ENCODE assay signal across 16 cellular contexts in the genomic region with DNA sequence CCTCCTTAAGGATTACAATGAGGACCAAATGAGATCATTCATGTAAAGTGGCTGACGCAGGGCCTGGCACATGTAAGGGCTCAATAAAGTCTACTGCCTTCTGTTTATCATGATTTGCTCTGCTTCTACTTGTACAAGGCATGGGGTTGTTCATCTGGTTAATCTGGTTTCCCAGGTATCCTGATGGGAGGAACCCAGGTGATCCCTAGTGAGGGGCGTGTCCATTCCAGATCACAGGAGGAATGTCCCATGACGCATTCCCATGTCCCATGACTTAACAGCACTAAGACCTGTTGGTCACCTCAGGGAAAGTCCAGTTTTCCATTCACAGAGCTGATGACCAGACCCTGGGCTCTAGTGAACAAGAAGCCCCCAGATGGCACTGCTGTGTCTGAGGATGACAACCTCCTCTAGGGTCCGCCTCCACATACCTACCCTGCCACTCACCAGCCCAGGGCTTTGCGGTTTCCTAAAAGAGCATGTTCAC. TPM values are rescaled to one million over a fixed set of nuclear protein-coding genes. Genes with fewer than 3 reads are reported as not detected.
DNase-seq lines count a peak whose midpoint lies in the region; FAIRE-seq and TF ChIP-seq lines count a peak whose summit lies in the region.
"Had no signal": no experiment of that assay in that cellular context is flagged by ENCODE, and none has a peak within 500 bp of the region (broad histone marks: within the 10 kb centered on the region; RNA-seq: fewer than 3 reads in every experiment).

No MANE protein-coding gene starts in this region.

- DNase-seq in DMS79 treated with DMSO at 0.1 percent for 48 hours (lab: John Stamatoyannopoulos, UW) = peak; percentile 7
- peak; percentile 87 for DNase-seq in NCI-H510A treated with DMSO at 0.1 percent for 48 hours (lab: John Stamatoyannopoulos, UW)
- peak; percentile 93 for DNase-seq in hepatocyte (ENCODE audit: low spot score)
- DNase-seq in progenitor cell of endocrine pancreas (ENCODE audit: low spot score, unreplicated experiment) = no peak
- DNase-seq in ovary = no peak
- no peak for DNase-seq in NCI-H2081 treated with DMSO at 0.1 percent for 48 hours (lab: John Stamatoyannopoulos, UW)
- no peak for DNase-seq in GM12892 (ENCODE audit: insufficient read length)
- DNase-seq in CD14-positive monocyte (ENCODE audit: low spot score) = no peak
- DNase-seq: activated naive CD8-positive, alpha-beta T cell treated with anti-CD3 and anti-CD28 coated beads for 36 hours; CD4-positive, CD25-positive, alpha-beta regulatory T cell; foreskin fibroblast; MM.1S; NCI-H774; stimulated activated CD4-positive, alpha-beta T cell treated with anti-CD3 and anti-CD28 coated beads, Interleukin-4, amount 100 ng/mL, for 24 hours; stimulated activated naive CD8-positive, alpha-beta T cell treated with anti-CD3 and anti-CD28 coated beads, Interleukin-15, amount 100 ng/mL, for 72 hours had no signal

- no peak overlapping the region for H2AFZ ChIP-seq in hepatocyte

- H3K4me1 Mint-ChIP-seq in progenitor cell of endocrine pancreas (ENCODE audit: low read depth) (peaks cover 12% of the 10 kb centered on the region), CD14-positive monocyte (peaks cover 12% of the 10 kb centered on the region)
- H3K4me1 Mint-ChIP-seq: activated naive CD8-positive, alpha-beta T cell treated with anti-CD3 and anti-CD28 coated beads for 36 hours; CD4-positive, CD25-positive, alpha-beta regulatory T cell; stimulated activated naive CD8-positive, alpha-beta T cell treated with anti-CD3 and anti-CD28 coated beads, Interleukin-15, amount 100 ng/mL, for 72 hours had no signal

- no peaks in the 10 kb centered on the region for H3K36me3 ChIP-seq in hepatocyte (replicated peaks; ENCODE audit: insufficient read depth, low read depth)
- no peaks in the 10 kb centered on the region for H3K36me3 ChIP-seq in ovary

- TF ChIP-seq EP300 in ovary (IDR thresholded peaks at IDR 0.05) = no peak

- H3K9me3 ChIP-seq in hepatocyte (ENCODE audit: low read depth) (no peaks in the 10 kb centered on the region), ovary (no peaks in the 10 kb centered on the region)

- no peak for FAIRE-seq in GM12892 (lab: Jason Lieb, UNC)

- H3K9me3 Mint-ChIP-seq in progenitor cell of endocrine pancreas (ENCODE audit: low read depth) = no peaks in the 10 kb centered on the region
- H3K9me3 Mint-ChIP-seq in CD14-positive monocyte = peaks cover 0 to 2% (median 0%) of the 10 kb centered on the region in 7 donors
- H3K9me3 Mint-ChIP-seq: activated naive CD8-positive, alpha-beta T cell treated with anti-CD3 and anti-CD28 coated beads for 36 hours; CD4-positive, CD25-positive, alpha-beta regulatory T cell; stimulated activated naive CD8-positive, alpha-beta T cell treated with anti-CD3 and anti-CD28 coated beads, Interleukin-15, amount 100 ng/mL, for 72 hours had no signal

- H3K79me2 ChIP-seq in hepatocyte = no peaks in the 10 kb centered on the region

- peaks cover 9% of the 10 kb centered on the region for H3K27me3 Mint-ChIP-seq in progenitor cell of endocrine pancreas
- H3K27me3 Mint-ChIP-seq in CD14-positive monocyte (ENCODE audit: low read depth in 3 of 3) = peaks cover 2 to 9% (median 7%) of the 10 kb centered on the region in 3 donors

- no peaks in the 10 kb centered on the region for H4K20me1 ChIP-seq in hepatocyte (ENCODE audit: insufficient read depth, poor library complexity, severe bottlenecking)

- H3K4me3 Mint-ChIP-seq in progenitor cell of endocrine pancreas (ENCODE audit: low read depth) (no peak overlapping the region), CD14-positive monocyte (no peak overlapping the region)
- H3K4me3 Mint-ChIP-seq: activated naive CD8-positive, alpha-beta T cell treated with anti-CD3 and anti-CD28 coated beads for 36 hours; CD4-positive, CD25-positive, alpha-beta regulatory T cell; stimulated activated naive CD8-positive, alpha-beta T cell treated with anti-CD3 and anti-CD28 coated beads, Interleukin-15, amount 100 ng/mL, for 72 hours had no signal

- TF ChIP-seq POLR2A in ovary (IDR thresholded peaks at IDR 0.05) (no peak), GM12892 (IDR thresholded peaks at IDR 0.05; ENCODE audit: low read depth, low read length) (no peak)

- intact Hi-C loops in ovary (cut with DNase I) = loop anchor here in 1 of 4 donors (5.0 kb wide), 1 partner anchor 122 kb away; no protein-coding TSS in a partner anchor
- intact Hi-C loops in CD14-positive monocyte (cut with micrococcal nuclease) = loop anchor here in 1 of 2 donors (10.0 kb wide), 1 partner anchor 50 kb away; no protein-coding TSS in a partner anchor

- TF ChIP-seq CTCF in hepatocyte (IDR thresholded peaks at IDR 0.05; ENCODE audit: poor library complexity) (no peak), progenitor cell of endocrine pancreas (IDR thresholded peaks at IDR 0.05; ENCODE audit: unreplicated experiment) (no peak), ovary (IDR thresholded peaks at IDR 0.05) (no peak), CD14-positive monocyte (IDR thresholded peaks at IDR 0.05) (no peak)

- H3K27ac ChIP-seq in hepatocyte = peak overlapping the region; percentile 96
- no peak overlapping the region for H3K27ac ChIP-seq in ovary

- H3K36me3 Mint-ChIP-seq in progenitor cell of endocrine pancreas (ENCODE audit: insufficient read depth) (no peaks in the 10 kb centered on the region), CD14-positive monocyte (no peaks in the 10 kb centered on the region)
- H3K36me3 Mint-ChIP-seq: activated naive CD8-positive, alpha-beta T cell treated with anti-CD3 and anti-CD28 coated beads for 36 hours; CD4-positive, CD25-positive, alpha-beta regulatory T cell had no signal

- H3K4me2 ChIP-seq in hepatocyte = no peak overlapping the region

- H3K9me2 ChIP-seq in hepatocyte (replicated peaks; ENCODE audit: insufficient read depth) = no peaks in the 10 kb centered on the region

- H3K27me3 ChIP-seq in hepatocyte (no peaks in the 10 kb centered on the region), ovary (no peaks in the 10 kb centered on the region)

- H3K27ac Mint-ChIP-seq in progenitor cell of endocrine pancreas (peak overlapping the region; percentile 37), CD14-positive monocyte (no peak overlapping the region)
- H3K27ac Mint-ChIP-seq: activated naive CD8-positive, alpha-beta T cell treated with anti-CD3 and anti-CD28 coated beads for 36 hours had no signal

- 71% methylated on average over 5 of the region's 5 CpGs for WGBS in hepatocyte (ENCODE audit: low lambda C conversion rate, missing lambda C conversion rate)
- 94 to 95% (median 94%) methylated on average over 5 of the region's 5 CpGs for WGBS in ovary, 3 donors

- H3K4me1 ChIP-seq in hepatocyte (ENCODE audit: insufficient read depth) (peaks cover 16% of the 10 kb centered on the region), ovary (ENCODE audit: insufficient read depth) (no peaks in the 10 kb centered on the region)

- no peak overlapping the region for H3K4me3 ChIP-seq in hepatocyte
- no peak overlapping the region for H3K4me3 ChIP-seq in ovary

RNA-seq across cellular contexts. Expression of a gene that starts 11.5 kb away (rescaled TPM):
- 0.88 and 3.2 TPM in 2 replicates for total RNA-seq in hepatocyte
- 13.4 and 20.1 TPM in 2 replicates for polyA plus RNA-seq in hepatocyte
- 17.5 and 26.8 TPM in 2 replicates for total RNA-seq in progenitor cell of endocrine pancreas
- 100 to 1,000 TPM in 1 of 7 donors, 10 to 100 TPM in 4, 1 to 10 TPM in 2; 2.2 to 269 (median 10.9) TPM for total RNA-seq in ovary
- polyA plus RNA-seq in ovary = 10 to 100 TPM; 15.2 to 15.6 TPM
- not detected for polyA plus RNA-seq in GM12892 (2012; ENCODE audit: missing spikeins)
- 100 to 1,000 TPM in 1 of 2 donors, 10 to 100 TPM in 1; 63.1 to 123 TPM for polyA plus RNA-seq in CD14-positive monocyte
- total RNA-seq: activated naive CD8-positive, alpha-beta T cell treated with anti-CD3 and anti-CD28 coated beads for 36 hours; CD4-positive, CD25-positive, alpha-beta regulatory T cell had no signal
- polyA plus RNA-seq: CD4-positive, CD25-positive, alpha-beta regulatory T cell had no signal

RNA-seq across cellular contexts. Expression of a gene that starts 11.5 kb away (rescaled TPM):
- 1.9 and 5.9 TPM in 2 replicates for total RNA-seq in hepatocyte
- polyA plus RNA-seq in hepatocyte = 10.0 and 10.6 TPM in 2 replicates
- total RNA-seq in progenitor cell of endocrine pancreas = 16.5 and 17.0 TPM in 2 replicates
- 10 to 100 TPM; 17.3 to 45.5 (median 24.8) TPM for total RNA-seq in ovary
- 10 to 100 TPM in 1 of 2 donors, 1 to 10 TPM in 1; 1.4 to 15.7 TPM for polyA plus RNA-seq in ovary
- polyA plus RNA-seq in GM12892 (2012; ENCODE audit: missing spikeins) = 0.40 TPM
- polyA plus RNA-seq in CD14-positive monocyte = 10 to 100 TPM in 1 of 2 donors, 1 to 10 TPM in 1; 6.0 to 14.2 TPM
- total RNA-seq: CD4-positive, CD25-positive, alpha-beta regulatory T cell had no signal

RNA-seq across cellular contexts. Expression of a gene that starts 26.1 kb away (rescaled TPM):
- total RNA-seq in hepatocyte (0.93 and 1.6 TPM in 2 replicates), progenitor cell of endocrine pancreas (38.7 and 44.5 TPM in 2 replicates), ovary (10 to 100 TPM in 5 of 7 donors, 1 to 10 TPM in 2; 1.3 to 26.3 (median 17.1) TPM)
- polyA plus RNA-seq in hepatocyte (2.3 and 4.2 TPM in 2 replicates), ovary (1 to 10 TPM; 4.6 to 5.1 TPM), CD14-positive monocyte (not detected)
- polyA plus RNA-seq in GM12892 (2012; ENCODE audit: missing spikeins) = 0.45 TPM
- total RNA-seq: CD4-positive, CD25-positive, alpha-beta regulatory T cell; pulmonary artery endothelial cell had no signal
- polyA plus RNA-seq: CD4-positive, CD25-positive, alpha-beta regulatory T cell had no signal

Comparison
In these comparisons a context has a peak if more than half of its experiments do, and no peak if none do; other contexts are left out.
1. DNase-seq: peak in DMS79 treated with DMSO at 0.1 percent for 48 hours (single experiment), NCI-H510A treated with DMSO at 0.1 percent for 48 hours (single experiment) and hepatocyte (single experiment); none in progenitor cell of endocrine pancreas (single experiment), ovary (0 of 5), NCI-H2081 treated with DMSO at 0.1 percent for 48 hours (single experiment), GM12892 (single experiment) and CD14-positive monocyte (single experiment).